8 cellular contexts compared by ENCODE assay signal in the genomic region with DNA sequence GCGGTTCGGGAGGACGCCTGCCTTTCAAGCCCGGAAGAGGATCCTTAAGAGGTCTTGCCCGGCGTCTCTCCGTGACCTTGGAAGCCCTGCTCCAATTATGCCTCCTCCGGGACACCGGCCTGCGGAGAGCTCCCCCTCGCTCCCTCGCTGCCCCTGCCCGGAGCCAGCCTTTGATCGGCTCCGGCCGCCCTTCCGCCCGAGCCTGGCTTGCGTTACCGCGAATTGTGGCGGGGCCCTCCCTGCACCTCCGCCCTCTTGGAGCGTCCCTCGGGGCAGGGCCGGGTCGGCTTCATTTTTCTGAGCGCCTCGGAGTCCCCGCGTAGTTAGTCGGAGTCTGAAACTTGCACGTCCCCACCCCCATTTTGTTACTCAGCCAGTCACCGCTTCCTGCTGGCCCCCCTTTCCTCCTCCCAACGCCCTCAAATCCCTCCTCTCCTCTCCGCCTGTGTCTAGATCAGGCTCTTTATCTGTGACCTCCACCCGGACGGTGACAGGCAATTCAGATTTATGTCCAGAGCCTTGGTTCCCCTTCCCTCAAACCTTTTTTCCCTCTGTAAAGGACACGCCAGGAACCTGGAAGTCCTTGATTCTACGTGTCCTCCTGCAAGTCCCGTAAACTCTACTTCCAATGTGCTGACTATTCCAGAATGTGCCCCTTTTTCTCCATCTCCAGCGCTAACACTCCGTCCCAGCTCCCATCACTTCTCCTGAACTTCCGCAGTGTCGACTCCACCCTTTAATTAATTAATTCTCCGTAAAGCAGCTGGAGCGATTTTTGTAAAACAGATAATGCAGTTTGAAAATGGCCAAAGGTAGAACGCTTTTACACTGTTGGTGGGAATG. TPM values are rescaled to one million over a fixed set of nuclear protein-coding genes. Genes with fewer than 3 reads are reported as not detected.
DNase-seq lines count a peak whose midpoint lies in the region; ATAC-seq and TF ChIP-seq lines count a peak whose summit lies in the region.

No MANE protein-coding gene starts in this region.

- no peaks in the 10 kb centered on the region for H3K36me3 ChIP-seq in effector memory CD4-positive, alpha-beta T cell (ENCODE audit: control insufficient read depth, insufficient read depth, low read length)

- peaks cover 11% of the 10 kb centered on the region for H3K4me1 ChIP-seq in effector memory CD4-positive, alpha-beta T cell (ENCODE audit: control insufficient read depth, insufficient read depth, low read length, poor library complexity, severe bottlenecking)

- H3K9me3 Mint-ChIP-seq in mesothelial cell of epicardium, result no peaks in the 10 kb centered on the region

- H3K36me3 Mint-ChIP-seq in mesothelial cell of epicardium, result peaks cover 3% of the 10 kb centered on the region

- ATAC-seq in GM18505 (IDR thresholded peaks at IDR 0.05; ENCODE audit: unreplicated experiment) (peak; percentile 31), HG03045 (IDR thresholded peaks at IDR 0.05; ENCODE audit: unreplicated experiment) (peak; percentile 29)

- H3K27me3 ChIP-seq in effector memory CD4-positive, alpha-beta T cell (replicated peaks; ENCODE audit: control insufficient read depth, insufficient read depth, low read length, poor library complexity, severe bottlenecking), result no peaks in the 10 kb centered on the region

- H3K4me3 Mint-ChIP-seq in mesothelial cell of epicardium, result peak overlapping the region; percentile 93

- DNase-seq in NCI-H524 (lab: John Stamatoyannopoulos, UW) (peak; percentile 57 to 78), mesothelial cell of epicardium (ENCODE audit: low spot score in 2 of 2, unreplicated experiment in 2 of 2) (peak; percentile 46 to 79)
- peak; percentile 79 to 87 for DNase-seq in activated CD4-positive, alpha-beta T cell treated with anti-CD3 and anti-CD28 coated beads, Interleukin-2, amount 50 U/mL, for 48 hours
- DNase-seq in effector memory CD4-positive, alpha-beta T cell, result peak; percentile 67 to 74 (median 67)
- peak; percentile 76 for DNase-seq in stimulated activated CD8-positive, alpha-beta memory T cell treated with anti-CD3 and anti-CD28 coated beads, Interleukin-15, amount 100 ng/mL, for 48 hours (ENCODE audit: low read depth in 2 of 2)

- peak; percentile 91 for TF ChIP-seq POLR2A in GM18505 (IDR thresholded peaks at IDR 0.05; ENCODE audit: borderline replicate concordance, extremely low read depth, insufficient read depth, insufficient read length)

- peak overlapping the region; percentile 97 for H3K27ac ChIP-seq in 22Rv1
- H3K27ac ChIP-seq in effector memory CD4-positive, alpha-beta T cell (ENCODE audit: insufficient read depth, low read length, poor library complexity, severe bottlenecking), result peak overlapping the region; percentile 97

- no peaks in the 10 kb centered on the region for H3K9me3 ChIP-seq in effector memory CD4-positive, alpha-beta T cell (ENCODE audit: control insufficient read depth, low read length)

- H3K27ac Mint-ChIP-seq in mesothelial cell of epicardium, result peak overlapping the region; percentile 99

- TF ChIP-seq CTCF in 22Rv1 (IDR thresholded peaks at IDR 0.05) (no peak), mesothelial cell of epicardium (IDR thresholded peaks at IDR 0.05; ENCODE audit: unreplicated experiment) (no peak)

- H3K4me3 ChIP-seq in effector memory CD4-positive, alpha-beta T cell (ENCODE audit: insufficient read depth, low read depth, low read length, poor library complexity, severe bottlenecking), result peak overlapping the region; percentile 98

- H3K27me3 Mint-ChIP-seq in mesothelial cell of epicardium (ENCODE audit: low read depth), result no peaks in the 10 kb centered on the region

- peaks cover 11% of the 10 kb centered on the region for H3K4me1 Mint-ChIP-seq in mesothelial cell of epicardium

RNA-seq across cellular contexts. Expression of a gene that starts 0.6 kb away (rescaled TPM):
- total RNA-seq in mesothelial cell of epicardium, result 26.8 to 30.1 TPM (median 29.7 TPM) in 3 replicates

RNA-seq across cellular contexts. Expression of a gene that starts 6.2 kb away (rescaled TPM):
- total RNA-seq in mesothelial cell of epicardium, result not detected in 3 replicates

RNA-seq across cellular contexts. Expression of a gene that starts 25.1 kb away (rescaled TPM):
- total RNA-seq in mesothelial cell of epicardium, result 48.6 to 58.2 TPM (median 48.7 TPM) in 3 replicates

RNA-seq across cellular contexts. Expression of a gene that starts 47.3 kb away (rescaled TPM):
- 2.9 to 3.6 TPM (median 3.0 TPM) in 3 replicates for total RNA-seq in mesothelial cell of epicardium

RNA-seq across cellular contexts. Expression of a gene that starts 49.0 kb away (rescaled TPM):
- 44.5 to 45.9 TPM (median 44.5 TPM) in 3 replicates for total RNA-seq in mesothelial cell of epicardium

Comparison
In these comparisons a context has a peak if more than half of its experiments do, and no peak if none do; other contexts are left out.
1. Peak in every context shown above with its lines: DNase-seq, ATAC-seq, H3K4me3 ChIP-seq and H3K27ac ChIP-seq.